Comparison of ENCODE assay signal across 21 cellular contexts in genomic region chr5:84642795-84643194, GRCh38.
DNase-seq lines count a peak whose midpoint lies in the region; ATAC-seq and TF ChIP-seq lines count a peak whose summit lies in the region.
"Had no signal": no experiment of that assay in that cellular context is flagged by ENCODE, and none has a peak within 500 bp of the region (broad histone marks: within the 10 kb centered on the region; RNA-seq: fewer than 3 reads in every experiment).

No MANE protein-coding gene starts in this region.

- H3K79me2 ChIP-seq in neural progenitor cell (ENCODE audit: low read depth) = no peaks in the 10 kb centered on the region

- H3K9me3 Mint-ChIP-seq in neural progenitor cell = peaks cover 2% of the 10 kb centered on the region
- peaks cover 2% of the 10 kb centered on the region for H3K9me3 Mint-ChIP-seq in glutamatergic neuron (ENCODE audit: unreplicated experiment)
- H3K9me3 Mint-ChIP-seq: activated CD4-positive, alpha-beta T cell treated with anti-CD3 and anti-CD28 coated beads, Interleukin-2, amount 10 ng/mL, durations not matched to agents 24 days and 14 days had no signal

- ATAC-seq in HG03135 (IDR thresholded peaks at IDR 0.05; ENCODE audit: unreplicated experiment) = no peak
- ATAC-seq: activated naive CD8-positive, alpha-beta T cell treated with anti-CD3 and anti-CD28 coated beads, Interleukin-2, amount 50 U/mL, for 24 hours; gastrocnemius medialis; left cardiac atrium; natural killer cell had no signal

- H3K4me3 Mint-ChIP-seq in neural progenitor cell (no peak overlapping the region), glutamatergic neuron (ENCODE audit: unreplicated experiment) (no peak overlapping the region)
- H3K4me3 Mint-ChIP-seq: activated CD4-positive, alpha-beta T cell treated with anti-CD3 and anti-CD28 coated beads, Interleukin-2, amount 10 ng/mL, durations not matched to agents 24 days and 14 days; activated naive CD8-positive, alpha-beta T cell treated with anti-CD3 and anti-CD28 coated beads, Interleukin-2, amount 50 U/mL, for 24 hours; natural killer cell had no signal

- H3K27ac Mint-ChIP-seq in neural progenitor cell (no peak overlapping the region), glutamatergic neuron (ENCODE audit: unreplicated experiment) (no peak overlapping the region)
- H3K27ac Mint-ChIP-seq: activated CD4-positive, alpha-beta T cell treated with anti-CD3 and anti-CD28 coated beads, Interleukin-2, amount 10 ng/mL, durations not matched to agents 24 days and 14 days; activated naive CD8-positive, alpha-beta T cell treated with anti-CD3 and anti-CD28 coated beads, Interleukin-2, amount 50 U/mL, for 24 hours; natural killer cell had no signal

- H3K27ac ChIP-seq in neural progenitor cell (no peak overlapping the region), suprapubic skin (no peak overlapping the region)
- H3K27ac ChIP-seq: gastrocnemius medialis, transverse colon had no signal

- TF ChIP-seq CTCF in choroid plexus epithelial cell (conservative IDR thresholded peaks at IDR 0.05; ENCODE audit: low read depth, low read length) = no peak
- TF ChIP-seq CTCF in neural progenitor cell (IDR thresholded peaks at IDR 0.05) = no peak
- no peak for TF ChIP-seq CTCF in glutamatergic neuron (IDR thresholded peaks at IDR 0.05; ENCODE audit: partially characterized antibody, unreplicated experiment)
- TF ChIP-seq CTCF in suprapubic skin (IDR thresholded peaks at IDR 0.05) = no peak

- H4K20me1 ChIP-seq in neural progenitor cell (ENCODE audit: low read depth) = no peaks in the 10 kb centered on the region

- TF ChIP-seq POLR2A in suprapubic skin (IDR thresholded peaks at IDR 0.05) = no peak

- no peaks in the 10 kb centered on the region for H3K27me3 Mint-ChIP-seq in neural progenitor cell (ENCODE audit: insufficient read depth, low read depth)
- no peaks in the 10 kb centered on the region for H3K27me3 Mint-ChIP-seq in glutamatergic neuron (ENCODE audit: unreplicated experiment)
- H3K27me3 Mint-ChIP-seq: activated CD4-positive, alpha-beta T cell treated with anti-CD3 and anti-CD28 coated beads, Interleukin-2, amount 10 ng/mL, durations not matched to agents 24 days and 14 days; activated naive CD8-positive, alpha-beta T cell treated with anti-CD3 and anti-CD28 coated beads, Interleukin-2, amount 50 U/mL, for 24 hours had no signal

- TF ChIP-seq EP300 in suprapubic skin (IDR thresholded peaks at IDR 0.05) = no peak

- DNase-seq in H4 (ENCODE audit: low spot score) = peak; percentile 25
- DNase-seq in RPMI7951 (ENCODE audit: low read depth) = peak; percentile 34
- peak; percentile 19 for DNase-seq in choroid plexus epithelial cell (ENCODE audit: low read depth)
- no peak for DNase-seq in neural progenitor cell (ENCODE audit: low spot score)
- no peak for DNase-seq in glutamatergic neuron
- no peak for DNase-seq in suprapubic skin (ENCODE audit: low spot score in 2 of 2)
- no peak for DNase-seq in SKM-1 (lab: John Stamatoyannopoulos, UW; ENCODE audit: unreplicated experiment)
- DNase-seq: activated CD4-positive, alpha-beta T cell treated with anti-CD3 and anti-CD28 coated beads, Interleukin-2, amount 10 ng/mL, durations not matched to agents 24 days and 14 days; activated naive CD8-positive, alpha-beta T cell treated with anti-CD3 and anti-CD28 coated beads, Interleukin-2, amount 50 U/mL, for 24 hours; AML-193; gastrocnemius medialis; HCEC 1CT; left cardiac atrium; MM.1S; natural killer cell; NCI-H187; NCI-H446 treated with DMSO at 0.1 percent for 48 hours; posterior cingulate gyrus; stimulated activated naive CD4-positive, alpha-beta T cell; transverse colon had no signal

- peak overlapping the region; percentile 65 for H2AFZ ChIP-seq in neural progenitor cell (replicated peaks)

- H3K27me3 ChIP-seq in neural progenitor cell = no peaks in the 10 kb centered on the region
- H3K27me3 ChIP-seq in suprapubic skin = no peaks in the 10 kb centered on the region
- H3K27me3 ChIP-seq: gastrocnemius medialis, transverse colon had no signal

- H3K4me1 ChIP-seq in neural progenitor cell (no peaks in the 10 kb centered on the region), suprapubic skin (no peaks in the 10 kb centered on the region)
- H3K4me1 ChIP-seq: gastrocnemius medialis, transverse colon had no signal

- H3K4me2 ChIP-seq in neural progenitor cell = no peak overlapping the region

- H3K9me3 ChIP-seq in neural progenitor cell (ENCODE audit: low read depth) = no peaks in the 10 kb centered on the region
- no peaks in the 10 kb centered on the region for H3K9me3 ChIP-seq in suprapubic skin
- H3K9me3 ChIP-seq: gastrocnemius medialis, transverse colon had no signal

- H3K4me3 ChIP-seq in choroid plexus epithelial cell (ENCODE audit: low read depth, low read length) (no peak overlapping the region), neural progenitor cell (no peak overlapping the region), suprapubic skin (no peak overlapping the region)
- H3K4me3 ChIP-seq: gastrocnemius medialis, transverse colon had no signal

- 78% methylated on average over 2 of the region's 2 CpGs for WGBS in suprapubic skin

- H3K36me3 ChIP-seq in neural progenitor cell (no peaks in the 10 kb centered on the region), suprapubic skin (no peaks in the 10 kb centered on the region)
- H3K36me3 ChIP-seq: gastrocnemius medialis, transverse colon had no signal

- H3K9ac ChIP-seq in neural progenitor cell = no peak overlapping the region

- H3K36me3 Mint-ChIP-seq in neural progenitor cell (no peaks in the 10 kb centered on the region), glutamatergic neuron (ENCODE audit: unreplicated experiment) (no peaks in the 10 kb centered on the region)

- no peaks in the 10 kb centered on the region for H3K4me1 Mint-ChIP-seq in neural progenitor cell
- no peaks in the 10 kb centered on the region for H3K4me1 Mint-ChIP-seq in glutamatergic neuron (ENCODE audit: low read depth, unreplicated experiment)
- H3K4me1 Mint-ChIP-seq: activated CD4-positive, alpha-beta T cell treated with anti-CD3 and anti-CD28 coated beads, Interleukin-2, amount 10 ng/mL, durations not matched to agents 24 days and 14 days; activated naive CD8-positive, alpha-beta T cell treated with anti-CD3 and anti-CD28 coated beads, Interleukin-2, amount 50 U/mL, for 24 hours; natural killer cell had no signal

- H3F3A ChIP-seq in neural progenitor cell (ENCODE audit: low read depth) = no peaks in the 10 kb centered on the region

Comparison
In these comparisons a context has a peak if more than half of its experiments do, and no peak if none do; other contexts are left out.
1. DNase-seq: peak in H4 (single experiment), RPMI7951 (single experiment) and choroid plexus epithelial cell (single experiment); none in neural progenitor cell (single experiment), glutamatergic neuron (single experiment), suprapubic skin (0 of 2) and SKM-1 (single experiment).